8 cellular contexts compared by ENCODE assay signal in genomic region chr1:32241011-32241763, GRCh38. TPM values are rescaled to one million over a fixed set of nuclear protein-coding genes. Genes with fewer than 3 reads are reported as not detected.
DNase-seq lines count a peak whose midpoint lies in the region; TF ChIP-seq lines count a peak whose summit lies in the region.

No MANE protein-coding gene starts in this region.

- TF ChIP-seq CTCF in WI38 (IDR thresholded peaks at IDR 0.05; ENCODE audit: low read depth, low read length) (no peak), epithelial cell of esophagus (IDR thresholded peaks at IDR 0.05; ENCODE audit: insufficient read depth, low read depth, low read length, missing control alignments) (no peak), mesothelial cell of epicardium (IDR thresholded peaks at IDR 0.05; ENCODE audit: unreplicated experiment) (no peak), suprapubic skin (IDR thresholded peaks at IDR 0.05) (no peak)

- no peak; the same call in 1 of the 2 replicates for TF ChIP-seq EP300 in Ishikawa (IDR thresholded peaks at IDR 0.05; ENCODE audit: borderline replicate concordance)
- TF ChIP-seq EP300 in suprapubic skin (IDR thresholded peaks at IDR 0.05), result no peak

- H3K9me3 Mint-ChIP-seq in mesothelial cell of epicardium, result no peaks in the 10 kb centered on the region

- H3K27me3 Mint-ChIP-seq in mesothelial cell of epicardium (ENCODE audit: low read depth), result no peaks in the 10 kb centered on the region

- TF ChIP-seq RAD21 in Ishikawa (IDR thresholded peaks at IDR 0.05; ENCODE audit: low read depth), result no peak

- DNase-seq in activated CD8-positive, alpha-beta memory T cell treated with anti-CD3 and anti-CD28 coated beads for 24 hours, result peak; percentile 75
- DNase-seq in activated CD8-positive, alpha-beta memory T cell treated with anti-CD3 and anti-CD28 coated beads, Interleukin-2, amount 50 U/mL, for 48 hours, result no peak
- DNase-seq in epithelial cell of esophagus (ENCODE audit: low read depth) (no peak), mesothelial cell of epicardium (ENCODE audit: low spot score in 2 of 2, unreplicated experiment in 2 of 2) (peak; percentile 26 to 52), suprapubic skin (ENCODE audit: low spot score in 2 of 2) (peak; percentile 83 to 84), GF-D8 (lab: John Stamatoyannopoulos, UW) (no peak)

- TF ChIP-seq POLR2A in suprapubic skin (IDR thresholded peaks at IDR 0.05), result no peak

- H3K36me3 ChIP-seq in suprapubic skin, result no peaks in the 10 kb centered on the region

- no peaks in the 10 kb centered on the region for H3K27me3 ChIP-seq in suprapubic skin

- WGBS in suprapubic skin, result no CpG with 5 or more reads among the region's 54 CpGs

- H3K27ac ChIP-seq in suprapubic skin, result peak overlapping the region; percentile 59

- peaks cover 32% of the 10 kb centered on the region for H3K4me1 ChIP-seq in suprapubic skin

- H3K27ac Mint-ChIP-seq in mesothelial cell of epicardium, result peak overlapping the region; percentile 53

- H3K9me3 ChIP-seq in suprapubic skin, result no peaks in the 10 kb centered on the region

- H3K4me1 Mint-ChIP-seq in mesothelial cell of epicardium, result peaks cover 25% of the 10 kb centered on the region

- H3K4me3 Mint-ChIP-seq in mesothelial cell of epicardium, result peak overlapping the region; percentile 79

- H3K4me3 ChIP-seq in WI38 (ENCODE audit: low read depth, low read length), result peak overlapping the region; percentile 66
- H3K4me3 ChIP-seq in epithelial cell of esophagus (ENCODE audit: low read length), result peak overlapping the region; percentile 51
- H3K4me3 ChIP-seq in suprapubic skin, result peak overlapping the region; percentile 54

- peaks cover under 1% of the 10 kb centered on the region for H3K36me3 Mint-ChIP-seq in mesothelial cell of epicardium

TF ChIP-seq in Ishikawa, 13 proteins besides CTCF, POLR2A, EP300 and RAD21:
- TF ChIP-seq ZBTB7A (IDR thresholded peaks at IDR 0.05; ENCODE audit: low read depth) (peak; percentile 16; the same call in 1 of the 2 replicates), TCF12 (IDR thresholded peaks at IDR 0.05; ENCODE audit: low read depth) (no peak), MAX (IDR thresholded peaks at IDR 0.05) (peak; percentile 90)
TF ChIP-seq in Ishikawa: peak in this region for 2.

RNA-seq across cellular contexts. Expression of gene FAM167B, which starts 5.8 kb away (rescaled TPM):
- 1.8 to 2.9 TPM (median 2.3 TPM) in 3 replicates for total RNA-seq in mesothelial cell of epicardium
- total RNA-seq in suprapubic skin, result 1 to 10 TPM in 2 of 4 donors, not detected in 2; 1.5 TPM

RNA-seq across cellular contexts. Expression of gene LCK, which starts 9.9 kb away (rescaled TPM):
- 1.4 to 1.8 TPM (median 1.5 TPM) in 3 replicates for total RNA-seq in mesothelial cell of epicardium
- 1 to 10 TPM in 2 of 4 donors, under 1 TPM in 2; 0.26 to 3.9 (median 1.4) TPM for total RNA-seq in suprapubic skin

RNA-seq across cellular contexts. Expression of gene EIF3I, which starts 19.0 kb away (rescaled TPM):
- 143 to 147 TPM (median 146 TPM) in 3 replicates for total RNA-seq in mesothelial cell of epicardium
- 100 to 1,000 TPM in 3 of 4 donors, 10 to 100 TPM in 1; 98.8 to 211 (median 178) TPM for total RNA-seq in suprapubic skin

RNA-seq across cellular contexts. Expression of gene TMEM234, which starts 19.0 kb away (rescaled TPM):
- total RNA-seq in mesothelial cell of epicardium, result 28.9 to 33.3 TPM (median 32.9 TPM) in 3 replicates
- 10 to 100 TPM in 2 of 4 donors, 1 to 10 TPM in 2; 7.7 to 18.7 (median 12.6) TPM for total RNA-seq in suprapubic skin

RNA-seq across cellular contexts. Expression of gene DCDC2B, which starts 32.3 kb away (rescaled TPM):
- 0.11 TPM in 1 of 3 replicates, not detected in the others for total RNA-seq in mesothelial cell of epicardium
- not detected for total RNA-seq in suprapubic skin

Comparison
In these comparisons a context has a peak if more than half of its experiments do, and no peak if none do; other contexts are left out.
1. DNase-seq: peak in activated CD8-positive, alpha-beta memory T cell treated with anti-CD3 and anti-CD28 coated beads for 24 hours (single experiment), mesothelial cell of epicardium (2 of 2) and suprapubic skin (2 of 2); none in activated CD8-positive, alpha-beta memory T cell treated with anti-CD3 and anti-CD28 coated beads, Interleukin-2, amount 50 U/mL, for 48 hours (single experiment), epithelial cell of esophagus (single experiment) and GF-D8 (single experiment).
2. Peak in every context shown above with its lines, with median percentiles within 50 percentile points of each other: H3K4me3 ChIP-seq.